Comparison of ENCODE assay signal across 8 cellular contexts in genomic region chr15:72285927-72286516, GRCh38. TPM values are rescaled to one million over a fixed set of nuclear protein-coding genes. Genes with fewer than 3 reads are reported as not detected.
DNase-seq lines count a peak whose midpoint lies in the region; ATAC-seq and TF ChIP-seq lines count a peak whose summit lies in the region.

No MANE protein-coding gene starts in this region.

- no peak for ATAC-seq in GM21390 (IDR thresholded peaks at IDR 0.05; ENCODE audit: unreplicated experiment)

- H3K36me3 Mint-ChIP-seq in neural crest cell (ENCODE audit: low read depth): no peaks in the 10 kb centered on the region

- no peaks in the 10 kb centered on the region for H3K9me3 Mint-ChIP-seq in neural crest cell

- H3K27me3 Mint-ChIP-seq in neural crest cell (ENCODE audit: low read depth): no peaks in the 10 kb centered on the region

- DNase-seq in DMS153 (lab: John Stamatoyannopoulos, UW) (peak; percentile 14), neural crest cell (ENCODE audit: low read depth, low spot score) (no peak), NCI-H1436 (lab: John Stamatoyannopoulos, UW) (no peak), NCI-H2081 (lab: John Stamatoyannopoulos, UW) (no peak)
- peak; percentile 22 to 31 for DNase-seq in activated CD4-positive, alpha-beta T cell treated with anti-CD3 and anti-CD28 coated beads for 24 hours (ENCODE audit: low read depth in 2 of 2)
- DNase-seq in effector CD8-positive, alpha-beta T cell (lab: John Stamatoyannopoulos, UW): peak; percentile 10

- no peak overlapping the region for H3K4me3 Mint-ChIP-seq in neural crest cell

- no peak overlapping the region for H3K27ac Mint-ChIP-seq in neural crest cell (ENCODE audit: unreplicated experiment)

- no peaks in the 10 kb centered on the region for H3K4me1 Mint-ChIP-seq in neural crest cell

- TF ChIP-seq CTCF in LNCAP (IDR thresholded peaks at IDR 0.05) (peak; percentile 73), neural crest cell (conservative IDR thresholded peaks at IDR 0.05) (peak; percentile 63)

RNA-seq across cellular contexts. Expression of gene PARP6, which starts 13.7 kb away (rescaled TPM):
- 83.2 and 88.9 TPM in 2 replicates for total RNA-seq in neural crest cell

RNA-seq across cellular contexts. Expression of gene CELF6, which starts 33.9 kb away (rescaled TPM):
- total RNA-seq in neural crest cell: 1.1 and 1.3 TPM in 2 replicates

RNA-seq across cellular contexts. Expression of gene PKM, which starts 55.0 kb away (rescaled TPM):
- total RNA-seq in neural crest cell: 905 and 917 TPM in 2 replicates

Comparison
In these comparisons a context has a peak if more than half of its experiments do, and no peak if none do; other contexts are left out.
1. DNase-seq: peak in DMS153 (single experiment), activated CD4-positive, alpha-beta T cell treated with anti-CD3 and anti-CD28 coated beads for 24 hours (2 of 2) and effector CD8-positive, alpha-beta T cell (single experiment); none in neural crest cell (single experiment), NCI-H1436 (single experiment) and NCI-H2081 (0 of 2).